20 cellular contexts compared by ENCODE assay signal in genomic region chr5:489689-490080, GRCh38. TPM values are rescaled to one million over a fixed set of nuclear protein-coding genes. Genes with fewer than 3 reads are reported as not detected.
DNase-seq lines count a peak whose midpoint lies in the region; ATAC-seq, FAIRE-seq and TF ChIP-seq lines count a peak whose summit lies in the region.
"Had no signal": no experiment of that assay in that cellular context is flagged by ENCODE, and none has a peak within 500 bp of the region (broad histone marks: within the 10 kb centered on the region; RNA-seq: fewer than 3 reads in every experiment).

No MANE protein-coding gene starts in this region.

- H2BK15ac ChIP-seq in IMR-90 (ENCODE audit: low read depth, low read length), result no peak overlapping the region

- peaks cover 2% of the 10 kb centered on the region for H3K4me1 Mint-ChIP-seq in neural progenitor cell

- peak overlapping the region; percentile 43 for H2AFZ ChIP-seq in IMR-90 (replicated peaks; ENCODE audit: low read length, poor library complexity)
- H2AFZ ChIP-seq in neural progenitor cell (replicated peaks), result no peak overlapping the region
- no peak overlapping the region for H2AFZ ChIP-seq in hepatocyte

- no peak overlapping the region for H3K4me3 Mint-ChIP-seq in neural progenitor cell
- H3K4me3 Mint-ChIP-seq: CD4-positive, alpha-beta T cell; CD8-positive, alpha-beta memory T cell had no signal

- H3K9me3 ChIP-seq in A549, result no peaks in the 10 kb centered on the region
- no peaks in the 10 kb centered on the region for H3K9me3 ChIP-seq in IMR-90 (ENCODE audit: control insufficient read depth, insufficient read depth, low read length)
- H3K9me3 ChIP-seq in neural progenitor cell (ENCODE audit: low read depth), result no peaks in the 10 kb centered on the region
- no peaks in the 10 kb centered on the region for H3K9me3 ChIP-seq in hepatocyte (ENCODE audit: low read depth)
- H3K9me3 ChIP-seq: BE2C; BLaER1 treated with 17β-estradiol and CSF1 and Interleukin-3, amounts not matched to agents 10 nM and 100 nM had no signal

- H3K4me3 ChIP-seq in A549 (no peak overlapping the region), IMR-90 (ENCODE audit: insufficient read depth, low read depth, low read length) (no peak overlapping the region), neural progenitor cell (no peak overlapping the region), hepatocyte (no peak overlapping the region)
- H3K4me3 ChIP-seq: BLaER1 treated with 17β-estradiol and CSF1 and Interleukin-3, amounts not matched to agents 10 nM and 100 nM had no signal

- H3K4me2 ChIP-seq in A549 (no peak overlapping the region), IMR-90 (ENCODE audit: low read depth, low read length) (no peak overlapping the region), neural progenitor cell (no peak overlapping the region), hepatocyte (no peak overlapping the region)
- H3K4me2 ChIP-seq: BLaER1 treated with 17β-estradiol and CSF1 and Interleukin-3, amounts not matched to agents 10 nM and 100 nM had no signal

- no peak overlapping the region for H3K14ac ChIP-seq in IMR-90 (replicated peaks; ENCODE audit: low read depth, low read length)

- no peak for TF ChIP-seq EP300 in A549 (IDR thresholded peaks at IDR 0.05)

- H2AK9ac ChIP-seq in IMR-90 (replicated peaks; ENCODE audit: low read depth, low read length, poor library complexity), result no peak overlapping the region

- H2AK5ac ChIP-seq in IMR-90 (ENCODE audit: low read depth, low read length), result no peak overlapping the region

- H3K4ac ChIP-seq in IMR-90 (ENCODE audit: low read depth, low read length), result no peak overlapping the region

- H3K23ac ChIP-seq in IMR-90 (ENCODE audit: low read depth, low read length), result no peak overlapping the region

- no peak overlapping the region for H3K18ac ChIP-seq in IMR-90 (ENCODE audit: low read depth, low read length)

- no peak overlapping the region for H2BK120ac ChIP-seq in IMR-90 (ENCODE audit: low read depth, low read length)

- 52% methylated on average over 14 of the region's 21 CpGs for WGBS in A549 (ENCODE audit: missing lambda C conversion rate)
- 51% methylated on average over 5 of the region's 21 CpGs; no CpG with 5 or more reads in 1 of the 2 experiments for WGBS in IMR-90 (ENCODE audit: extremely low coverage in 2 of 2, insufficient read length in 1 of 2), 2 experiments
- 80% methylated on average over 19 of the region's 21 CpGs for WGBS in hepatocyte (ENCODE audit: low lambda C conversion rate, missing lambda C conversion rate)

- TF ChIP-seq POLR2A in A549 (IDR thresholded peaks at IDR 0.05; ENCODE audit: low read length), result no peak
- no peak for TF ChIP-seq POLR2A in IMR-90 (IDR thresholded peaks at IDR 0.05; ENCODE audit: low read depth, low read length)

- CTCF ChIA-PET in A549 (lab: Yijun Ruan, JAX), result no interaction called here
- CTCF ChIA-PET in IMR-90 (lab: Yijun Ruan, JAX), result no interaction called here

- H3K36me3 Mint-ChIP-seq in neural progenitor cell, result no peaks in the 10 kb centered on the region
- H3K36me3 Mint-ChIP-seq: CD14-positive monocyte; CD8-positive, alpha-beta memory T cell had no signal

- in situ Hi-C loops in IMR-90 (cut with MboI; ENCODE audit: low sequenced_read_pairs), result no loop called here

- H3K27me3 Mint-ChIP-seq in neural progenitor cell (ENCODE audit: insufficient read depth, low read depth), result peaks cover 10% of the 10 kb centered on the region

- POLR2A ChIA-PET in A549 (lab: Yijun Ruan, JAX) (no interaction called here), IMR-90 (lab: Charles Lee; ENCODE audit: unreplicated experiment) (no interaction called here)

- H3K9me1 ChIP-seq in IMR-90 (ENCODE audit: insufficient read depth, low read length), result no peaks in the 10 kb centered on the region

- H3K27me3 ChIP-seq in IMR-90 (ENCODE audit: control insufficient read depth, insufficient read depth, low read length), result peaks cover 28% of the 10 kb centered on the region; the same call in 1 of the 2 replicates
- peaks cover 38% of the 10 kb centered on the region for H3K27me3 ChIP-seq in neural progenitor cell
- peaks cover 17% of the 10 kb centered on the region for H3K27me3 ChIP-seq in hepatocyte
- H3K27me3 ChIP-seq: BE2C had no signal

- no peak overlapping the region for H4K91ac ChIP-seq in IMR-90 (ENCODE audit: insufficient read depth, low read depth, low read length)

- no peak for TF ChIP-seq CTCF in A549 (IDR thresholded peaks at IDR 0.05)
- no peak for TF ChIP-seq CTCF in IMR-90 (conservative IDR thresholded peaks at IDR 0.05; ENCODE audit: low read depth, low read length)
- no peak for TF ChIP-seq CTCF in neural progenitor cell (IDR thresholded peaks at IDR 0.05)
- TF ChIP-seq CTCF in hepatocyte (IDR thresholded peaks at IDR 0.05; ENCODE audit: poor library complexity), result no peak

- H3K79me1 ChIP-seq in IMR-90 (ENCODE audit: low read depth in 1 of 2, low read length in 2 of 2), result no peaks in the 10 kb centered on the region

- intact Hi-C loops in IMR-90 (cut with micrococcal nuclease), result no loop called here

- H4K8ac ChIP-seq in IMR-90 (ENCODE audit: low read depth in 2 of 2, low read length in 2 of 2), result no peak overlapping the region

- no peak for TF ChIP-seq RAD21 in A549 (conservative IDR thresholded peaks at IDR 0.05 in 1 of 2, IDR thresholded peaks at IDR 0.05 in 1 of 2)
- no peak for TF ChIP-seq RAD21 in IMR-90 (IDR thresholded peaks at IDR 0.05; ENCODE audit: low read length)

- H4K5ac ChIP-seq in IMR-90 (ENCODE audit: low read depth, low read length), result no peak overlapping the region

- DNase-seq in A549 (ENCODE audit: low read depth in 1 of 2, low spot score in 1 of 2) (no peak), IMR-90 (no peak), neural progenitor cell (ENCODE audit: low spot score) (no peak), hepatocyte (ENCODE audit: low spot score) (no peak), NCI-H226 (no peak)
- DNase-seq: BE2C; Calu3; CD4-positive, alpha-beta T cell; CD8-positive, alpha-beta memory T cell; DMS53; DMS79 treated with DMSO at 0.1 percent for 48 hours; GF-D8; GOT3; H7; HCEC 1CT had no signal

- no peak overlapping the region for H2BK20ac ChIP-seq in IMR-90 (ENCODE audit: low read depth, low read length)

- no TSS peak for BruUV-seq in IMR-90 (replicated peaks; lab: Mats Ljungman, UMichigan)

- no peaks in the 10 kb centered on the region for H3K4me1 ChIP-seq in A549
- no peaks in the 10 kb centered on the region for H3K4me1 ChIP-seq in IMR-90 (ENCODE audit: control insufficient read depth, insufficient read depth, low read length)
- peaks cover 4% of the 10 kb centered on the region for H3K4me1 ChIP-seq in neural progenitor cell
- H3K4me1 ChIP-seq in hepatocyte (ENCODE audit: insufficient read depth), result no peaks in the 10 kb centered on the region
- H3K4me1 ChIP-seq: BE2C had no signal

- no peak overlapping the region for H3K9ac ChIP-seq in IMR-90 (ENCODE audit: low read depth, low read length)
- no peak overlapping the region for H3K9ac ChIP-seq in neural progenitor cell
- H3K9ac ChIP-seq: BLaER1 treated with 17β-estradiol and CSF1 and Interleukin-3, amounts not matched to agents 10 nM and 100 nM had no signal

- no peak overlapping the region for H3K56ac ChIP-seq in IMR-90 (ENCODE audit: extremely low read depth, insufficient read depth, low read length)

- H3K9me3 Mint-ChIP-seq in neural progenitor cell, result no peaks in the 10 kb centered on the region
- H3K9me3 Mint-ChIP-seq: CD4-positive, alpha-beta T cell; CD8-positive, alpha-beta memory T cell had no signal

- no peaks in the 10 kb centered on the region for H3K9me2 ChIP-seq in hepatocyte (replicated peaks; ENCODE audit: insufficient read depth)

- H3K36me3 ChIP-seq in IMR-90 (ENCODE audit: control insufficient read depth, insufficient read depth, low read length) (no peaks in the 10 kb centered on the region), neural progenitor cell (no peaks in the 10 kb centered on the region), hepatocyte (replicated peaks; ENCODE audit: insufficient read depth, low read depth) (no peaks in the 10 kb centered on the region)
- H3K36me3 ChIP-seq: BE2C; BLaER1 treated with 17β-estradiol and CSF1 and Interleukin-3, amounts not matched to agents 10 nM and 100 nM had no signal

- H3K79me2 ChIP-seq in neural progenitor cell (ENCODE audit: low read depth) (no peaks in the 10 kb centered on the region), hepatocyte (no peaks in the 10 kb centered on the region)

- no peaks in the 10 kb centered on the region for H3F3A ChIP-seq in neural progenitor cell (ENCODE audit: low read depth)

- no peak for FAIRE-seq in A549 (lab: Jason Lieb, UNC)
- FAIRE-seq: GM12891, GM18507 had no signal

- dilution Hi-C loops in IMR-90 (cut with HindIII; ENCODE audit: low sequenced_read_pairs, unreplicated experiment), result no loop called here

- H4K20me1 ChIP-seq in IMR-90 (ENCODE audit: insufficient read depth, low read length), result no peaks in the 10 kb centered on the region
- H4K20me1 ChIP-seq in neural progenitor cell (ENCODE audit: low read depth), result no peaks in the 10 kb centered on the region
- no peaks in the 10 kb centered on the region for H4K20me1 ChIP-seq in hepatocyte (ENCODE audit: insufficient read depth, poor library complexity, severe bottlenecking)

- no peak for ATAC-seq in A549
- ATAC-seq in IMR-90 (ENCODE audit: low read depth), result no peak
- no peak for ATAC-seq in GM21515 (IDR thresholded peaks at IDR 0.05; ENCODE audit: unreplicated experiment)

- H3K27ac Mint-ChIP-seq in neural progenitor cell, result peak overlapping the region; percentile 33
- H3K27ac Mint-ChIP-seq: CD4-positive, alpha-beta T cell; CD8-positive, alpha-beta memory T cell had no signal

- H3K27ac ChIP-seq in A549 (no peak overlapping the region), IMR-90 (ENCODE audit: insufficient read depth, low read length) (no peak overlapping the region), neural progenitor cell (no peak overlapping the region), hepatocyte (no peak overlapping the region)
- H3K27ac ChIP-seq: BLaER1 treated with 17β-estradiol and CSF1 and Interleukin-3, amounts not matched to agents 10 nM and 100 nM had no signal

- no peak overlapping the region for H2BK5ac ChIP-seq in IMR-90 (ENCODE audit: low read depth, low read length, poor library complexity, severe bottlenecking)

RNA-seq across cellular contexts. Expression of gene SLC9A3, which starts 34.6 kb away (rescaled TPM):
- polyA plus RNA-seq in A549 (2011; rRNA removed) (1.3 and 1.5 TPM in 2 replicates), A549 (2017; fragmentation: RNase III; extraction: RNeasy Plus Mini Kit Qiagen cat#74134 plus additional on column Dnase treatment) (1.3 TPM in 3 replicates), IMR-90 (2012; rRNA removed) (1.3 and 1.5 TPM in 2 replicates), hepatocyte (4.8 and 5.4 TPM in 2 replicates)
- polyA plus RNA-seq in A549 (2012; cell fraction: cytosol; rRNA removed), result 1.5 and 2.7 TPM in 2 replicates
- 2.2 TPM in 2 replicates for polyA plus RNA-seq in A549 (2012; cell fraction: nucleus; rRNA removed)
- polyA minus RNA-seq in A549 (2011; rRNA and poly(A)+ RNA removed), result 0.17 and 0.34 TPM in 2 replicates
- total RNA-seq in IMR-90 (2012; rRNA removed) (0.56 and 0.72 TPM in 2 replicates), neural progenitor cell (ENCODE audit: low replicate concordance) (1.4 and 3.6 TPM in 2 replicates), hepatocyte (6.7 and 7.4 TPM in 2 replicates)
- polyA plus RNA-seq in IMR-90 (2012; cell fraction: cytosol; rRNA removed), result 1.0 and 1.8 TPM in 2 replicates
- 2.0 and 2.3 TPM in 2 replicates for polyA plus RNA-seq in IMR-90 (2012; cell fraction: nucleus; rRNA removed; ENCODE audit: low replicate concordance)

RNA-seq across cellular contexts. Expression of gene EXOC3, which starts 46.7 kb away (rescaled TPM):
- polyA plus RNA-seq in A549 (2011; rRNA removed) (20.0 and 25.1 TPM in 2 replicates), A549 (2017; fragmentation: RNase III; extraction: RNeasy Plus Mini Kit Qiagen cat#74134 plus additional on column Dnase treatment) (33.6 to 36.2 TPM (median 34.0 TPM) in 3 replicates), IMR-90 (2012; rRNA removed) (34.0 and 35.1 TPM in 2 replicates), hepatocyte (36.1 and 45.3 TPM in 2 replicates)
- 18.4 and 20.4 TPM in 2 replicates for polyA plus RNA-seq in A549 (2012; cell fraction: cytosol; rRNA removed)
- 53.4 and 60.7 TPM in 2 replicates for polyA plus RNA-seq in A549 (2012; cell fraction: nucleus; rRNA removed)
- 23.6 and 25.2 TPM in 2 replicates for polyA minus RNA-seq in A549 (2011; rRNA and poly(A)+ RNA removed)
- total RNA-seq in IMR-90 (2012; rRNA removed) (47.5 and 50.8 TPM in 2 replicates), neural progenitor cell (ENCODE audit: low replicate concordance) (19.2 and 37.6 TPM in 2 replicates), hepatocyte (30.9 and 38.3 TPM in 2 replicates)
- 15.1 and 18.7 TPM in 2 replicates for polyA plus RNA-seq in IMR-90 (2012; cell fraction: cytosol; rRNA removed)
- polyA plus RNA-seq in IMR-90 (2012; cell fraction: nucleus; rRNA removed; ENCODE audit: low replicate concordance), result 108 and 144 TPM in 2 replicates
